Comparison of ENCODE assay signal across 1 cellular context in genomic region chr2:223086360-223086981, GRCh38.
TF ChIP-seq lines count a peak whose summit lies in the region.

No MANE protein-coding gene starts in this region.

TF ChIP-seq in K562, 482 proteins besides CTCF, POLR2A, EP300 and RAD21 (continued from another document):
- TF ChIP-seq ZBTB5 (IDR thresholded peaks at IDR 0.05) = no peak
- no peak for TF ChIP-seq NRF1 (conservative IDR thresholded peaks at IDR 0.05 in 1 of 2, IDR thresholded peaks at IDR 0.05 in 1 of 2)
- TF ChIP-seq CBX5 (IDR thresholded peaks at IDR 0.05; ENCODE audit: borderline replicate concordance, low read depth) = no peak
- no peak for TF ChIP-seq CUX1 (CRISPR knock-in tag; IDR thresholded peaks at IDR 0.05)
- TF ChIP-seq TSC22D4 (tag; IDR thresholded peaks at IDR 0.05) = no peak
- no peak for TF ChIP-seq ZNF589 (CRISPR knock-in tag; IDR thresholded peaks at IDR 0.05; ENCODE audit: low read depth)
- TF ChIP-seq ZBTB33 (CRISPR knock-in tag; IDR thresholded peaks at IDR 0.05) = no peak
- TF ChIP-seq TAL1 (IDR thresholded peaks at IDR 0.05) = no peak
- TF ChIP-seq ZNF444 (CRISPR knock-in tag; IDR thresholded peaks at IDR 0.05) = no peak
